Comparison of ENCODE assay signal across 1 cellular context in genomic region chr7:34747842-34748241, GRCh38.
TF ChIP-seq lines count a peak whose summit lies in the region.

No MANE protein-coding gene starts in this region.

TF ChIP-seq in SK-N-SH treated with all-trans-retinoic acid at 6 μM for 48 hours, 23 proteins besides CTCF, POLR2A, EP300 and RAD21 (continued from another document):
- no peak for TF ChIP-seq ZFP3 (CRISPR knock-in tag; IDR thresholded peaks at IDR 0.05)
- TF ChIP-seq ZC3H10 (CRISPR knock-in tag; IDR thresholded peaks at IDR 0.05), result no peak
- TF ChIP-seq TCF4 (CRISPR knock-in tag; IDR thresholded peaks at IDR 0.05; ENCODE audit: borderline replicate concordance), result no peak
TF ChIP-seq in SK-N-SH treated with all-trans-retinoic acid at 6 μM for 48 hours: peak in this region for 0.
